8 cellular contexts compared by ENCODE assay signal in genomic region chr6:42879372-42880239, GRCh38. TPM values are rescaled to one million over a fixed set of nuclear protein-coding genes. Genes with fewer than 3 reads are reported as not detected.
A peak's percentile ranks its signal among the peaks of the same experiment; 100 is the strongest.
DNase-seq lines count a peak whose midpoint lies in the region; ATAC-seq, FAIRE-seq and TF ChIP-seq lines count a peak whose summit lies in the region.

TSS of gene RPL7L1 (plus strand) at chr6:42879616. CDS start at chr6:42879911, 295 bp downstream.

- H3K9me3 ChIP-seq in NT2/D1 (ENCODE audit: insufficient read depth, low read length) (no peaks in the 10 kb centered on the region), endodermal cell (ENCODE audit: control insufficient read depth, low read length) (no peaks in the 10 kb centered on the region), mesodermal cell (ENCODE audit: control insufficient read depth, low read length) (no peaks in the 10 kb centered on the region)

- H3K4me1 Mint-ChIP-seq in activated CD8-positive, alpha-beta memory T cell treated with anti-CD3 and anti-CD28 coated beads, Interleukin-2, amount 10 ng/mL, durations not matched to agents 7 days and 5 days, result peaks cover 22% of the 10 kb centered on the region
- H3K4me1 Mint-ChIP-seq in endodermal cell, result no peaks in the 10 kb centered on the region

- peak within 1 kb of the TSS; percentile 96 for H3K9ac ChIP-seq in NT2/D1 (ENCODE audit: insufficient read length, low read depth)
- H3K9ac ChIP-seq in endodermal cell (ENCODE audit: extremely low read depth, low read length, poor library complexity, severe bottlenecking), result peak within 1 kb of the TSS; percentile 95

- H3K27me3 ChIP-seq in NT2/D1 (ENCODE audit: insufficient read depth, insufficient read length) (no peaks in the 10 kb centered on the region), endodermal cell (ENCODE audit: control insufficient read depth, insufficient read depth, low read length, poor library complexity, severe bottlenecking) (no peaks in the 10 kb centered on the region)

- H3K27ac ChIP-seq in endodermal cell (ENCODE audit: low read depth, low read length) (peak within 1 kb of the TSS; percentile 97), mesodermal cell (ENCODE audit: low read depth, low read length, severe bottlenecking) (peak within 1 kb of the TSS; percentile 91)

- H3K36me3 ChIP-seq in NT2/D1 (ENCODE audit: insufficient read depth, insufficient read length, low read length) (peaks cover 32% of the 10 kb centered on the region), endodermal cell (ENCODE audit: control insufficient read depth, insufficient read depth, low read length) (peaks cover 22% of the 10 kb centered on the region), mesodermal cell (ENCODE audit: control insufficient read depth, insufficient read depth, low read length) (peaks cover 39% of the 10 kb centered on the region)

- H3K4me1 ChIP-seq in NT2/D1 (ENCODE audit: insufficient read depth, insufficient read length) (no peaks in the 10 kb centered on the region), endodermal cell (ENCODE audit: control insufficient read depth, insufficient read depth, low read length) (no peaks in the 10 kb centered on the region), mesodermal cell (ENCODE audit: control insufficient read depth, insufficient read depth, low read length, poor library complexity, severe bottlenecking) (peaks cover 3% of the 10 kb centered on the region)

- peak within 1 kb of the TSS; percentile 100 for H3K4me3 Mint-ChIP-seq in activated CD8-positive, alpha-beta memory T cell treated with anti-CD3 and anti-CD28 coated beads, Interleukin-2, amount 10 ng/mL, durations not matched to agents 7 days and 5 days
- H3K4me3 Mint-ChIP-seq in endodermal cell, result peak within 1 kb of the TSS; percentile 100

- no peaks in the 10 kb centered on the region for H3K27me3 Mint-ChIP-seq in activated CD8-positive, alpha-beta memory T cell treated with anti-CD3 and anti-CD28 coated beads, Interleukin-2, amount 10 ng/mL, durations not matched to agents 7 days and 5 days
- H3K27me3 Mint-ChIP-seq in endodermal cell (ENCODE audit: insufficient read depth), result no peaks in the 10 kb centered on the region

- peak within 1 kb of the TSS; percentile 100 for H3K27ac Mint-ChIP-seq in activated CD8-positive, alpha-beta memory T cell treated with anti-CD3 and anti-CD28 coated beads, Interleukin-2, amount 10 ng/mL, durations not matched to agents 7 days and 5 days
- H3K27ac Mint-ChIP-seq in endodermal cell, result peak within 1 kb of the TSS; percentile 99

- ATAC-seq in GM21381 (IDR thresholded peaks at IDR 0.05; ENCODE audit: unreplicated experiment), result peak; percentile 94
- ATAC-seq in activated CD8-positive, alpha-beta memory T cell treated with anti-CD3 and anti-CD28 coated beads, Interleukin-2, amount 10 ng/mL, durations not matched to agents 7 days and 5 days, result peak; percentile 97

- DNase-seq in Caki2 (ENCODE audit: low read depth), result peak; percentile 93
- peak; percentile 80 for DNase-seq in HTR-8/SVneo (ENCODE audit: insufficient read length, low spot score)
- peak; percentile 52 for DNase-seq in NT2/D1 (ENCODE audit: low read depth, low spot score)
- DNase-seq in activated CD8-positive, alpha-beta memory T cell treated with anti-CD3 and anti-CD28 coated beads, Interleukin-2, amount 10 ng/mL, durations not matched to agents 7 days and 5 days, result peak; percentile 92
- peak; percentile 93 for DNase-seq in endodermal cell
- peak; percentile 66 to 77 for DNase-seq in stimulated activated CD8-positive, alpha-beta memory T cell treated with anti-CD3 and anti-CD28 coated beads, Interleukin-15, amount 100 ng/mL, for 4 hours (ENCODE audit: low read depth in 2 of 2)

- in situ Hi-C loops in Caki2 (cut with HindIII; ENCODE audit: low pct_unique_long_range_greater_than_20kb, low sequenced_read_pairs), result no loop called here

- 0 to 2% methylated on average over 18 to 41 of the region's 41 CpGs for WGBS in endodermal cell (ENCODE audit: insufficient coverage in 1 of 2, insufficient read length in 1 of 2), 2 experiments
- 0 to 1% methylated on average over 21 to 32 of the region's 41 CpGs for WGBS in mesodermal cell (ENCODE audit: insufficient coverage in 2 of 2), 2 experiments

- H3K9me3 Mint-ChIP-seq in activated CD8-positive, alpha-beta memory T cell treated with anti-CD3 and anti-CD28 coated beads, Interleukin-2, amount 10 ng/mL, durations not matched to agents 7 days and 5 days (ENCODE audit: low read depth), result no peaks in the 10 kb centered on the region
- no peaks in the 10 kb centered on the region for H3K9me3 Mint-ChIP-seq in endodermal cell

- CTCF ChIA-PET in activated CD8-positive, alpha-beta memory T cell treated with anti-CD3 and anti-CD28 coated beads, Interleukin-2, amount 10 ng/mL, durations not matched to agents 7 days and 5 days (lab: Charles Lee), result interaction anchor here (0.7 to 5.6 kb wide), 15 partner anchors 10 to 315 kb away, joined by 3 to 43 read pairs (median 5); partner anchors contain the start of genes TBCC and UBR2

- TF ChIP-seq CTCF in endodermal cell (conservative IDR thresholded peaks at IDR 0.05), result peak; percentile 37

- H3K4me3 ChIP-seq in NT2/D1 (ENCODE audit: insufficient read length, low read depth), result peak within 1 kb of the TSS; percentile 94
- H3K4me3 ChIP-seq in endodermal cell (ENCODE audit: low read length), result peak within 1 kb of the TSS; percentile 96
- peak within 1 kb of the TSS; percentile 67 for H3K4me3 ChIP-seq in mesodermal cell (ENCODE audit: extremely low read depth, insufficient read depth, low read length, poor library complexity, severe bottlenecking)

- FAIRE-seq in HTR-8/SVneo (lab: Jason Lieb, UNC), result peak; percentile 83

- H3K36me3 Mint-ChIP-seq in activated CD8-positive, alpha-beta memory T cell treated with anti-CD3 and anti-CD28 coated beads, Interleukin-2, amount 10 ng/mL, durations not matched to agents 7 days and 5 days, result peaks cover 22% of the 10 kb centered on the region
- peaks cover 23% of the 10 kb centered on the region for H3K36me3 Mint-ChIP-seq in endodermal cell (ENCODE audit: low read depth)

RNA-seq across cellular contexts. Expression of gene RPL7L1, which starts in this region (rescaled TPM):
- 116 and 181 TPM in 2 replicates for total RNA-seq in Caki2 (2014; rRNA removed; shearing (Covaris generic); ENCODE audit: low replicate concordance)
- total RNA-seq in activated CD8-positive, alpha-beta memory T cell treated with anti-CD3 and anti-CD28 coated beads, Interleukin-2, amount 10 ng/mL, durations not matched to agents 7 days and 5 days, result 100 to 1,000 TPM in 1 of 2 experiments, 10 to 100 TPM in 1; 73.5 to 105 TPM
- 100 to 1,000 TPM; 112 to 114 TPM for total RNA-seq in endodermal cell
- polyA plus RNA-seq in endodermal cell (2013, experiment 1 of 2), result 91.1 TPM
- polyA plus RNA-seq in endodermal cell (2013, experiment 2 of 2), result 86.1 TPM
- 77.5 TPM for polyA plus RNA-seq in mesodermal cell (2013, experiment 1 of 2)
- 78.3 TPM for polyA plus RNA-seq in mesodermal cell (2013, experiment 2 of 2)

Comparison
In these comparisons a context has a peak if more than half of its experiments do, and no peak if none do; other contexts are left out.
1. Peak in every context shown above with its lines: DNase-seq, ATAC-seq, H3K4me3 ChIP-seq and H3K27ac ChIP-seq.